In the genomic region with DNA sequence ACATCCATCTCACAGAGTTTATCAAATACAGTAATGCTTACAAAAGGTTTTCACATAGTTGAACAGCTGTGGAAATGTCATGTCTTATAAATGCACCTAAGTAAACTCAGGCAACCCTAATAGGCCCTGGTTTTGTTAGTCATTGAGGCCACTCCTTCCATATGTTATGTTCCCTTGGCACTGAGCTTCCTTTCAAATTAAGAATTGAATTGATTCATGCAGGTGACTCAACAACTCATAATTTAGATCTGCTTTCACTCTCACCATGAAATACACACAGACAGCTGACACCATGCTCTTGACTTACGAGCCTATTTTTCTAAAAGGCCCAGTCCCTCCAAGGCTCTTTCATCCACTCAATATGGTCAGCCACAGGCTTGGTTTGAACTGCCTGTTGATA, we compare ENCODE assay signal across 9 cellular contexts.
DNase-seq lines count a peak whose midpoint lies in the region; ATAC-seq, FAIRE-seq and TF ChIP-seq lines count a peak whose summit lies in the region.
"Had no signal": no experiment of that assay in that cellular context is flagged by ENCODE, and none has a peak within 500 bp of the region (broad histone marks: within the 10 kb centered on the region; RNA-seq: fewer than 3 reads in every experiment).

No MANE protein-coding gene starts in this region.

- TF ChIP-seq CTCF in AG04449 (IDR thresholded peaks at IDR 0.05; ENCODE audit: insufficient read depth, low read length, missing control alignments) (no peak), fibroblast of villous mesenchyme (IDR thresholded peaks at IDR 0.05; ENCODE audit: insufficient read depth, low read depth, low read length) (no peak), prostate gland (IDR thresholded peaks at IDR 0.05) (no peak), lower lobe of right lung (IDR thresholded peaks at IDR 0.05) (no peak), Caco-2 (IDR thresholded peaks at IDR 0.05; ENCODE audit: insufficient read depth in 1 of 2, low read depth in 1 of 2, low read length in 1 of 2, severe bottlenecking in 1 of 2, unreplicated experiment in 1 of 2) (no peak)

- H3K27ac ChIP-seq in prostate gland (no peak overlapping the region), lower lobe of right lung (no peak overlapping the region)

- peak; percentile 96 for FAIRE-seq in RCC 7860 (lab: Jason Lieb, UNC)

- H3K27ac Mint-ChIP-seq in Caco-2 (ENCODE audit: unreplicated experiment): no peak overlapping the region
- H3K27ac Mint-ChIP-seq: T-helper 2 cell treated with Interferon-gamma antibody and Interleukin-4, amounts not matched to agents 5 μg/mL and 100 μg/mL, for 36 hours had no signal

- POLR2A ChIA-PET in AG04449 (lab: Yijun Ruan, JAX) (interaction anchor here (0.9 to 1.1 kb wide), 2 partner anchors 190 to 478 kb away, joined by 3 read pairs; no protein-coding TSS in a partner anchor), Caco-2 (lab: Charles Lee) (no interaction called here)

- H3K9me3 Mint-ChIP-seq in Caco-2 (ENCODE audit: unreplicated experiment): no peaks in the 10 kb centered on the region
- H3K9me3 Mint-ChIP-seq: T-helper 2 cell treated with Interferon-gamma antibody and Interleukin-4, amounts not matched to agents 5 μg/mL and 100 μg/mL, for 36 hours had no signal

- BruUV-seq in Caco-2 (replicated peaks; lab: Mats Ljungman, UMichigan): no TSS peak

- ATAC-seq in HG03196 (IDR thresholded peaks at IDR 0.05; ENCODE audit: unreplicated experiment): no peak
- no peak for ATAC-seq in lower lobe of right lung

- H3K4me3 ChIP-seq in AG04449 (ENCODE audit: low read depth, low read length): no peak overlapping the region
- H3K4me3 ChIP-seq in fibroblast of villous mesenchyme (ENCODE audit: low read depth, low read length): no peak overlapping the region
- H3K4me3 ChIP-seq in prostate gland: no peak overlapping the region
- H3K4me3 ChIP-seq in lower lobe of right lung: no peak overlapping the region
- no peak overlapping the region for H3K4me3 ChIP-seq in Caco-2 (ENCODE audit: low read depth, low read length)

- intact Hi-C loops in prostate gland (cut with DNase I): no loop called here
- intact Hi-C loops in lower lobe of right lung (cut with DNase I): no loop called here
- intact Hi-C loops in Caco-2 (cut with micrococcal nuclease; ENCODE audit: unreplicated experiment): no loop called here

- H3K27me3 Mint-ChIP-seq in Caco-2 (ENCODE audit: insufficient read depth, unreplicated experiment): no peaks in the 10 kb centered on the region

- no peaks in the 10 kb centered on the region for H3K27me3 ChIP-seq in prostate gland (replicated peaks; ENCODE audit: insufficient read depth)
- H3K27me3 ChIP-seq in lower lobe of right lung (ENCODE audit: low read depth): no peaks in the 10 kb centered on the region
- no peaks in the 10 kb centered on the region for H3K27me3 ChIP-seq in Caco-2 (replicated peaks; ENCODE audit: control insufficient read depth, insufficient read depth, low read length)

- no peak for TF ChIP-seq POLR2A in prostate gland (IDR thresholded peaks at IDR 0.05)

- DNase-seq in AG04449 (ENCODE audit: low read depth, low spot score) (peak; percentile 58), HT1080 (ENCODE audit: low read depth) (peak; percentile 99), RCC 7860 (ENCODE audit: low spot score) (peak; percentile 94), fibroblast of villous mesenchyme (ENCODE audit: low read depth) (peak; percentile 65), prostate gland (ENCODE audit: low spot score) (no peak), lower lobe of right lung (no peak), Caco-2 (no peak)

- H3K36me3 ChIP-seq in prostate gland (no peaks in the 10 kb centered on the region), lower lobe of right lung (no peaks in the 10 kb centered on the region), Caco-2 (ENCODE audit: control insufficient read depth, insufficient read depth, low read length) (no peaks in the 10 kb centered on the region)

- 66% methylated on average over 1 of the region's 1 CpG for WGBS in prostate gland

- H3K9me3 ChIP-seq in prostate gland (no peaks in the 10 kb centered on the region), lower lobe of right lung (no peaks in the 10 kb centered on the region), Caco-2 (no peaks in the 10 kb centered on the region)

- H3K4me1 ChIP-seq in prostate gland (replicated peaks): no peaks in the 10 kb centered on the region
- no peaks in the 10 kb centered on the region for H3K4me1 ChIP-seq in lower lobe of right lung
- peaks cover 22% of the 10 kb centered on the region for H3K4me1 ChIP-seq in Caco-2

- H3K36me3 Mint-ChIP-seq in Caco-2 (ENCODE audit: insufficient read depth, unreplicated experiment): no peaks in the 10 kb centered on the region

- peaks cover 24% of the 10 kb centered on the region for H3K4me1 Mint-ChIP-seq in Caco-2 (ENCODE audit: low read depth, unreplicated experiment)

- H3K4me3 Mint-ChIP-seq in Caco-2 (ENCODE audit: unreplicated experiment): no peak overlapping the region
- H3K4me3 Mint-ChIP-seq: T-helper 2 cell treated with Interferon-gamma antibody and Interleukin-4, amounts not matched to agents 5 μg/mL and 100 μg/mL, for 36 hours had no signal

- CTCF ChIA-PET in AG04449 (lab: Yijun Ruan, JAX) (interaction anchor here (1.3 to 21.1 kb wide), 4 partner anchors 13 to 551 kb away, joined by 5 to 556 read pairs (median 46); partner anchors contain the start of gene KCNMA1), Caco-2 (lab: Charles Lee) (interaction anchor here (1.7 kb wide), 1 partner anchor 551 kb away, joined by 5 read pairs; no protein-coding TSS in a partner anchor)

Comparison
In these comparisons a context has a peak if more than half of its experiments do, and no peak if none do; other contexts are left out.
1. DNase-seq: peak in AG04449 (single experiment), HT1080 (single experiment), RCC 7860 (single experiment) and fibroblast of villous mesenchyme (single experiment); none in prostate gland (single experiment), lower lobe of right lung (single experiment) and Caco-2 (0 of 2).